1 cellular context compared by ENCODE assay signal in genomic region chr12:96359328-96359727, GRCh38.
TF ChIP-seq lines count a peak whose summit lies in the region.

No MANE protein-coding gene starts in this region.

TF ChIP-seq in GM12878, 131 proteins besides CTCF, POLR2A, EP300 and RAD21:
- peak; percentile 30 for TF ChIP-seq USF1 (IDR thresholded peaks at IDR 0.05; ENCODE audit: borderline replicate concordance, extremely low read length, insufficient read depth, low read depth, low read length)
- TF ChIP-seq, protein P1, sequence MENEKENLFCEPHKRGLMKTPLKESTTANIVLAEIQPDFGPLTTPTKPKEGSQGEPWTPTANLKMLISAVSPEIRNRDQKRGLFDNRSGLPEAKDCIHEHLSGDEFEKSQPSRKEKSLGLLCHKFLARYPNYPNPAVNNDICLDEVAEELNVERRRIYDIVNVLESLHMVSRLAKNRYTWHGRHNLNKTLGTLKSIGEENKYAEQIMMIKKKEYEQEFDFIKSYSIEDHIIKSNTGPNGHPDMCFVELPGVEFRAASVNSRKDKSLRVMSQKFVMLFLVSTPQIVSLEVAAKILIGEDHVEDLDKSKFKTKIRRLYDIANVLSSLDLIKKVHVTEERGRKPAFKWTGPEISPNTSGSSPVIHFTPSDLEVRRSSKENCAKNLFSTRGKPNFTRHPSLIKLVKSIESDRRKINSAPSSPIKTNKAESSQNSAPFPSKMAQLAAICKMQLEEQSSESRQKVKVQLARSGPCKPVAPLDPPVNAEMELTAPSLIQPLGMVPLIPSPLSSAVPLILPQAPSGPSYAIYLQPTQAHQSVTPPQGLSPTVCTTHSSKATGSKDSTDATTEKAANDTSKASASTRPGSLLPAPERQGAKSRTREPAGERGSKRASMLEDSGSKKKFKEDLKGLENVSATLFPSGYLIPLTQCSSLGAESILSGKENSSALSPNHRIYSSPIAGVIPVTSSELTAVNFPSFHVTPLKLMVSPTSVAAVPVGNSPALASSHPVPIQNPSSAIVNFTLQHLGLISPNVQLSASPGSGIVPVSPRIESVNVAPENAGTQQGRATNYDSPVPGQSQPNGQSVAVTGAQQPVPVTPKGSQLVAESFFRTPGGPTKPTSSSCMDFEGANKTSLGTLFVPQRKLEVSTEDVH (IDR thresholded peaks at IDR 0.05; ENCODE audit: low read depth, partially characterized antibody): no peak
